ENCODE assay signal across 16 cellular contexts in the genomic region with DNA sequence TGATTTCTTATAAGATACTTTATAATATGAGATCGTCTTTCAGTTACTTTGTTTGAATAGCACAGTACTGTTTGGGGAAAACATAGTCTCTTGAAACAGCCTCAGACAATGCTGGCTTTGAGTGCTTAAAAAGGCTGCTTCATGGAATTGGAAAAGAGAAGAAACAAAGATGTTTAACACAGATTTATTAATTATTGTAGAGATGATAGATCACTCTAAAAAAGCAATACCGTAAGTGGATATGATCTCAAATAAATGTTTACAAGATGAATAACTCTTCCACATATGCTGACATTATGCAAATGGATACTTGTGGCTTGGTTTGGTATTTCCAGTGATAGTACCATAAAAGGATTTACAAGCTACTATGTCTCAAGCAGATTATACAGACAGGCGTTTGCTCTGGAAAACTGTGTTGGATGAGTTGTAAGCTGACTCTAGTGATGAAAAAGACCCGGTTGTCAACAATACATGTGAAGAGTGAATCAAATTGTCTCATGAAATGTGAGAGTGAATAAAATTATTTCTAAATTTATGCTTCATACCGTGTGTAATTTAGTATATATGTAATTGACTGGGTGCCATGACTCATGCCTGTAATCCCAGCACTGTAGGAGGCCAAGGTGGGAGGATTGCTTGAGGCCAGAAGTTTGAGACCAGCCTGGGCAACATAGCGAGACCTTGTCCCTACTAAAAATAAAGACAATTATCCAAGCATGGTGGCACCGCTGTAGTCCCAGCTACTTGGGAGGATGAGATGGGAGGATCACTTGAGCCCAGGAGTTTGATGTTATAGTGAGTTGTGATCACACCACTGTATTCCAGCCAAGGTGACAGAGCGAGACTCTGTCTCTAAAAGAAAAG.
DNase-seq lines count a peak whose midpoint lies in the region; ATAC-seq and TF ChIP-seq lines count a peak whose summit lies in the region.
"Had no signal": no experiment of that assay in that cellular context is flagged by ENCODE, and none has a peak within 500 bp of the region (broad histone marks: within the 10 kb centered on the region; RNA-seq: fewer than 3 reads in every experiment).

No MANE protein-coding gene starts in this region.

- H3K4me3 ChIP-seq in ACC112 (ENCODE audit: low read depth, low read length): no peak overlapping the region
- H3K4me3 ChIP-seq in HFF-Myc (replicated peaks; ENCODE audit: low read depth, low read length): no peak overlapping the region
- H3K4me3 ChIP-seq in astrocyte of the cerebellum (ENCODE audit: low read depth, low read length): no peak overlapping the region
- H3K4me3 ChIP-seq: lung, vagina had no signal

- peak overlapping the region; percentile 27 for H3K27ac ChIP-seq in ACC112 (ENCODE audit: low read depth, low read length)
- H3K27ac ChIP-seq: vagina, WERI-Rb-1 had no signal

- peak; percentile 51 for DNase-seq in HFF-Myc (ENCODE audit: extremely low read depth, low read depth)
- peak; percentile 68 for DNase-seq in astrocyte of the cerebellum (ENCODE audit: low read depth)
- DNase-seq in globus pallidus (ENCODE audit: low spot score): peak; percentile 43
- no peak for DNase-seq in NCI-H2029 (lab: John Stamatoyannopoulos, UW)
- DNase-seq in NCI-H2196 (lab: John Stamatoyannopoulos, UW; ENCODE audit: unreplicated experiment): no peak
- no peak for DNase-seq in T1000 (lab: John Stamatoyannopoulos, UW)
- DNase-seq: activated CD8-positive, alpha-beta memory T cell treated with anti-CD3 and anti-CD28 coated beads, Interleukin-2, amount 50 U/mL, for 4 hours; BE2C; effector memory CD8-positive, alpha-beta T cell; nucleus accumbens; stimulated activated CD4-positive, alpha-beta T cell treated with anti-CD3 and anti-CD28 coated beads, Interleukin-1b, Interleukin-23, amount 100 ng/mL, for 48 hours; WERI-Rb-1 had no signal

- H3K27me3 ChIP-seq in ACC112 (ENCODE audit: insufficient read depth, low read length): no peaks in the 10 kb centered on the region
- H3K27me3 ChIP-seq: BE2C, vagina had no signal

- H2AFZ ChIP-seq in ACC112 (ENCODE audit: low read length, unreplicated experiment): no peak overlapping the region

- ATAC-seq in GM19452 (IDR thresholded peaks at IDR 0.05; ENCODE audit: unreplicated experiment): no peak
- ATAC-seq: effector memory CD8-positive, alpha-beta T cell had no signal

- TF ChIP-seq CTCF in HFF-Myc (IDR thresholded peaks at IDR 0.05; ENCODE audit: low read depth, low read length, missing control alignments): no peak
- TF ChIP-seq CTCF in astrocyte of the cerebellum (IDR thresholded peaks at IDR 0.05; ENCODE audit: low read depth, low read length, missing control alignments): no peak

- H3K36me3 ChIP-seq in ACC112 (ENCODE audit: insufficient read depth, low read length): peaks cover 15% of the 10 kb centered on the region; the same call in 1 of the 2 replicates
- H3K36me3 ChIP-seq: WERI-Rb-1 had no signal

- H3K4me1 ChIP-seq in ACC112 (ENCODE audit: control insufficient read depth, insufficient read depth, low read length, unreplicated experiment): peaks cover 18% of the 10 kb centered on the region
- H3K4me1 ChIP-seq: BE2C, vagina had no signal

- in situ Hi-C loops in astrocyte of the cerebellum (cut with HindIII; ENCODE audit: low sequenced_read_pairs): no loop called here

- H3K79me2 ChIP-seq in ACC112 (ENCODE audit: control insufficient read depth, insufficient read depth, low read length, unreplicated experiment): peaks cover 16% of the 10 kb centered on the region

Comparison
In these comparisons a context has a peak if more than half of its experiments do, and no peak if none do; other contexts are left out.
1. DNase-seq: peak in HFF-Myc (single experiment), astrocyte of the cerebellum (single experiment) and globus pallidus (single experiment); none in NCI-H2029 (single experiment), NCI-H2196 (single experiment) and T1000 (single experiment).